In the genomic region with DNA sequence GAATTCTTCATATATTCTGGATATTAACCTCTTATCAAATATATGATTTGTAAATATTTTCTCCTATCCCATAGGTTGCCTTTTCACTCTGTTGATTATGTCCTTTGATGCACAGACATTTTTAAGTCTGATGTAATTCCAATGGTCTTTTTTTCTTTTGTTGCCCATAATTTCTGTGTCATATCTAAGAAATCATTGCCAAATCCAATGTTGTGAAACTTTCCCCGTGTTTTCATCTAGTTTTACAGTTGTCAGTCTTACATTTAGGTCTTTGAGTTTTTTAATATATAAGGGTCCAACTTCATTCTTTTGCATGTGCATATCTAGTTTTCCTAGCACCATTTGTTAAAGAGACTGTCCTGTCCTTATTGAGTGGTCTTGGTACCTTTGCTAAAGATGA, we compare ENCODE assay signal across 27 cellular contexts.
"Had no signal": no experiment of that assay in that cellular context is flagged by ENCODE, and none has a peak within 500 bp of the region (broad histone marks: within the 10 kb centered on the region; RNA-seq: fewer than 3 reads in every experiment).

No MANE protein-coding gene starts in this region.

- ATAC-seq: activated CD8-positive, alpha-beta memory T cell treated with anti-CD3 and anti-CD28 coated beads, Interleukin-2, amount 10 ng/mL, durations not matched to agents 7 days and 5 days; activated naive CD8-positive, alpha-beta T cell treated with anti-CD3 and anti-CD28 coated beads, Interleukin-2, amount 50 U/mL, for 24 hours; foreskin keratinocyte; left lobe of liver; lower lobe of right lung; sciatic nerve; stimulated activated memory B cell treated with anti-CD40 and anti-IgM and Interleukin-4, amounts not matched to agents 10 μg/mL and 1 μg/mL and 100 μg/mL, for 72 hours; T-helper 17 cell had no signal

- H3K4me3 ChIP-seq: lower lobe of right lung, smooth muscle cell, stomach, suprapubic skin, tibial nerve had no signal

- H3K27me3 ChIP-seq: foreskin keratinocyte, stomach, suprapubic skin, tibial nerve had no signal

- H3K4me1 ChIP-seq: foreskin keratinocyte, lower lobe of right lung, suprapubic skin, tibial nerve had no signal

- H3K9me3 ChIP-seq: lower lobe of right lung had no signal

- H3K4me3 Mint-ChIP-seq: activated CD4-positive, alpha-beta memory T cell treated with anti-CD3 and anti-CD28 coated beads, Interleukin-2, amount 10 ng/mL, durations not matched to agents 7 days and 5 days; activated CD8-positive, alpha-beta memory T cell treated with anti-CD3 and anti-CD28 coated beads, Interleukin-2, amount 10 ng/mL, durations not matched to agents 7 days and 5 days; activated naive CD8-positive, alpha-beta T cell treated with anti-CD3 and anti-CD28 coated beads, Interleukin-2, amount 50 U/mL, for 24 hours; brain; naive B cell; neural crest cell; stimulated activated memory B cell treated with anti-CD40 and anti-IgM and Interleukin-4, amounts not matched to agents 10 μg/mL and 1 μg/mL and 100 μg/mL, for 72 hours; T-helper 17 cell had no signal

- H3K27me3 Mint-ChIP-seq: activated CD8-positive, alpha-beta memory T cell treated with anti-CD3 and anti-CD28 coated beads, Interleukin-2, amount 10 ng/mL, durations not matched to agents 7 days and 5 days; activated naive CD8-positive, alpha-beta T cell treated with anti-CD3 and anti-CD28 coated beads, Interleukin-2, amount 50 U/mL, for 24 hours; brain; naive B cell; stimulated activated memory B cell treated with anti-CD40 and anti-IgM and Interleukin-4, amounts not matched to agents 10 μg/mL and 1 μg/mL and 100 μg/mL, for 72 hours; T-helper 17 cell had no signal

- H3K4me1 Mint-ChIP-seq: activated CD4-positive, alpha-beta memory T cell treated with anti-CD3 and anti-CD28 coated beads, Interleukin-2, amount 10 ng/mL, durations not matched to agents 7 days and 5 days; activated CD8-positive, alpha-beta memory T cell treated with anti-CD3 and anti-CD28 coated beads, Interleukin-2, amount 10 ng/mL, durations not matched to agents 7 days and 5 days; activated naive CD8-positive, alpha-beta T cell treated with anti-CD3 and anti-CD28 coated beads, Interleukin-2, amount 50 U/mL, for 24 hours; brain; neural crest cell; stimulated activated memory B cell treated with anti-CD40 and anti-IgM and Interleukin-4, amounts not matched to agents 10 μg/mL and 1 μg/mL and 100 μg/mL, for 72 hours had no signal

- H3K27ac Mint-ChIP-seq: activated CD4-positive, alpha-beta memory T cell treated with anti-CD3 and anti-CD28 coated beads, Interleukin-2, amount 10 ng/mL, durations not matched to agents 7 days and 5 days; activated CD8-positive, alpha-beta memory T cell treated with anti-CD3 and anti-CD28 coated beads, Interleukin-2, amount 10 ng/mL, durations not matched to agents 7 days and 5 days; activated naive CD8-positive, alpha-beta T cell treated with anti-CD3 and anti-CD28 coated beads, Interleukin-2, amount 50 U/mL, for 24 hours; brain; stimulated activated memory B cell treated with anti-CD40 and anti-IgM and Interleukin-4, amounts not matched to agents 10 μg/mL and 1 μg/mL and 100 μg/mL, for 72 hours; T-helper 17 cell had no signal

- DNase-seq: activated CD4-positive, alpha-beta memory T cell treated with anti-CD3 and anti-CD28 coated beads, Interleukin-2, amount 10 ng/mL, durations not matched to agents 7 days and 5 days; activated CD4-positive, alpha-beta T cell treated with anti-CD3 and anti-CD28 coated beads for 48 hours; activated CD4-positive, CD25-positive, alpha-beta regulatory T cell; activated CD8-positive, alpha-beta memory T cell treated with anti-CD3 and anti-CD28 coated beads, Interleukin-2, amount 10 ng/mL, durations not matched to agents 7 days and 5 days; activated effector memory CD4-positive, alpha-beta T cell treated with anti-CD3 and anti-CD28 coated beads, Interleukin-2, amount 50 U/mL, for 16 hours; activated naive CD4-positive, alpha-beta T cell treated with anti-CD3 and anti-CD28 coated beads, Interleukin-2, amount 50 U/mL, for 16 hours; activated naive CD8-positive, alpha-beta T cell treated with anti-CD3 and anti-CD28 coated beads, Interleukin-2, amount 50 U/mL, for 24 hours; activated T-cell treated with anti-CD3 and anti-CD28 coated beads for 4 hours; aorta; caudate nucleus; dermis blood vessel endothelial cell; effector CD8-positive, alpha-beta T cell; foreskin keratinocyte; lower lobe of right lung; naive B cell; occipital lobe; stimulated activated CD4-positive, alpha-beta T cell treated with anti-CD3 and anti-CD28 coated beads, Interleukin-15, amount 100 ng/mL, for 24 hours; stomach; T-helper 17 cell had no signal
